ENCODE assay signal across 3 cellular contexts in the genomic region with DNA sequence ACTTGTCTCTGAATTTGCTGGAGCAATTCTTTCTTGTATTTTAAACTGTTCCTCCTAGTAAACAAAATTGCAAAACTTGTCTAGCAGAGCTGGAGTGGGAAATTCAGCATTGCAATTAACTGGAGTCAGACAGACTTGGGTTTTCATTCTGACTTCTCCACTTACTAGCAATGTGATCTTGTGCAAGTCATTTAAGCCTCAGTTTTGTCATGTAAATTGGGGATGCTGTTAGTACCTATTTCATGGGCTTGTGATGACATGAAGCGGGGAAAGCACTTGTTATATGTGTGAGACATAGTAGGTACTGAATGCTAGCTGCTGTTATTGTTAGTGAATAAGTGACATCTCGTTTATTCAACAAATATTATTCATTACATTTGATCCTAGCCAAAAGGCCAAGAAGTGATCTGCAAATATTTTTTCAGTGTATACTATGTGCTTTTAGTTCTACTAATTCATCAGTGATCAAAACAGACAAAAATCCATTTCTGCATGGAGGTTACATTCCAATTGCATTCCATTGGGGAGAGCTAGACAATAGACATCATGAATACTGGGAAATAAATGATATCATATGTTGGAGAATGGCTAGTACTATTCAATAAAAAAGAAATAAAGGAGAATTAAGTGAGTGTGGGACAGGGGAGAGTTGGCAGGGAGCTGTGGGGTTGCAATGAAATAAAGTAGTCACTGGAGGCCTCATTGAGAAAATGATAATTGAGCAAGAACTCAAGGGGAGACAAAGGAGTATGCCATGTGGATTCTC.
TF ChIP-seq lines count a peak whose summit lies in the region.

No MANE protein-coding gene starts in this region.

TF ChIP-seq in Ishikawa, 13 proteins besides CTCF, POLR2A, EP300 and RAD21:
- TF ChIP-seq TEAD4 (IDR thresholded peaks at IDR 0.05): peak; percentile 28; the same call in 1 of the 2 replicates
- no peak for TF ChIP-seq ZBTB7A (IDR thresholded peaks at IDR 0.05; ENCODE audit: low read depth)
- TF ChIP-seq, protein P1, sequence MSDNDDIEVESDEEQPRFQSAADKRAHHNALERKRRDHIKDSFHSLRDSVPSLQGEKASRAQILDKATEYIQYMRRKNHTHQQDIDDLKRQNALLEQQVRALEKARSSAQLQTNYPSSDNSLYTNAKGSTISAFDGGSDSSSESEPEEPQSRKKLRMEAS (IDR thresholded peaks at IDR 0.05): no peak

TF ChIP-seq in H1, 55 proteins besides CTCF, POLR2A, EP300 and RAD21:
- no peak for TF ChIP-seq SRF (IDR thresholded peaks at IDR 0.05; ENCODE audit: low read depth, low read length)
- TF ChIP-seq CEBPB (IDR thresholded peaks at IDR 0.05; ENCODE audit: low read depth, low read length): 0 out of 2 replicates have a peak, but pooled peaks have one; percentile 30

TF ChIP-seq in HepG2, 621 proteins besides CTCF, POLR2A, EP300 and RAD21:
- TF ChIP-seq SSRP1 (CRISPR knock-in tag; IDR thresholded peaks at IDR 0.05) (no peak), TBX3 (IDR thresholded peaks at IDR 0.05; ENCODE audit: borderline replicate concordance) (no peak), DMAP1 (CRISPR knock-in tag; IDR thresholded peaks at IDR 0.05) (no peak), RBFOX2 (IDR thresholded peaks at IDR 0.05; ENCODE audit: low read depth, low read length) (no peak), ZNF547 (CRISPR knock-in tag; IDR thresholded peaks at IDR 0.05) (no peak), ZNF549 (CRISPR knock-in tag; IDR thresholded peaks at IDR 0.05) (no peak), GTF3A (CRISPR knock-in tag; conservative IDR thresholded peaks at IDR 0.05) (no peak), CBFB (CRISPR knock-in tag; IDR thresholded peaks at IDR 0.05) (no peak), ZBTB8A (CRISPR knock-in tag; IDR thresholded peaks at IDR 0.05; ENCODE audit: borderline replicate concordance, low read depth) (no peak)
- TF ChIP-seq, protein P2, sequence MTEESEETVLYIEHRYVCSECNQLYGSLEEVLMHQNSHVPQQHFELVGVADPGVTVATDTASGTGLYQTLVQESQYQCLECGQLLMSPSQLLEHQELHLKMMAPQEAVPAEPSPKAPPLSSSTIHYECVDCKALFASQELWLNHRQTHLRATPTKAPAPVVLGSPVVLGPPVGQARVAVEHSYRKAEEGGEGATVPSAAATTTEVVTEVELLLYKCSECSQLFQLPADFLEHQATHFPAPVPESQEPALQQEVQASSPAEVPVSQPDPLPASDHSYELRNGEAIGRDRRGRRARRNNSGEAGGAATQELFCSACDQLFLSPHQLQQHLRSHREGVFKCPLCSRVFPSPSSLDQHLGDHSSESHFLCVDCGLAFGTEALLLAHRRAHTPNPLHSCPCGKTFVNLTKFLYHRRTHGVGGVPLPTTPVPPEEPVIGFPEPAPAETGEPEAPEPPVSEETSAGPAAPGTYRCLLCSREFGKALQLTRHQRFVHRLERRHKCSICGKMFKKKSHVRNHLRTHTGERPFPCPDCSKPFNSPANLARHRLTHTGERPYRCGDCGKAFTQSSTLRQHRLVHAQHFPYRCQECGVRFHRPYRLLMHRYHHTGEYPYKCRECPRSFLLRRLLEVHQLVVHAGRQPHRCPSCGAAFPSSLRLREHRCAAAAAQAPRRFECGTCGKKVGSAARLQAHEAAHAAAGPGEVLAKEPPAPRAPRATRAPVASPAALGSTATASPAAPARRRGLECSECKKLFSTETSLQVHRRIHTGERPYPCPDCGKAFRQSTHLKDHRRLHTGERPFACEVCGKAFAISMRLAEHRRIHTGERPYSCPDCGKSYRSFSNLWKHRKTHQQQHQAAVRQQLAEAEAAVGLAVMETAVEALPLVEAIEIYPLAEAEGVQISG (CRISPR knock-in tag; IDR thresholded peaks at IDR 0.05): no peak
- TF ChIP-seq, protein P3, sequence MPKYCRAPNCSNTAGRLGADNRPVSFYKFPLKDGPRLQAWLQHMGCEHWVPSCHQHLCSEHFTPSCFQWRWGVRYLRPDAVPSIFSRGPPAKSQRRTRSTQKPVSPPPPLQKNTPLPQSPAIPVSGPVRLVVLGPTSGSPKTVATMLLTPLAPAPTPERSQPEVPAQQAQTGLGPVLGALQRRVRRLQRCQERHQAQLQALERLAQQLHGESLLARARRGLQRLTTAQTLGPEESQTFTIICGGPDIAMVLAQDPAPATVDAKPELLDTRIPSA (CRISPR knock-in tag; IDR thresholded peaks at IDR 0.05; ENCODE audit: borderline replicate concordance): no peak
- TF ChIP-seq, protein P4, sequence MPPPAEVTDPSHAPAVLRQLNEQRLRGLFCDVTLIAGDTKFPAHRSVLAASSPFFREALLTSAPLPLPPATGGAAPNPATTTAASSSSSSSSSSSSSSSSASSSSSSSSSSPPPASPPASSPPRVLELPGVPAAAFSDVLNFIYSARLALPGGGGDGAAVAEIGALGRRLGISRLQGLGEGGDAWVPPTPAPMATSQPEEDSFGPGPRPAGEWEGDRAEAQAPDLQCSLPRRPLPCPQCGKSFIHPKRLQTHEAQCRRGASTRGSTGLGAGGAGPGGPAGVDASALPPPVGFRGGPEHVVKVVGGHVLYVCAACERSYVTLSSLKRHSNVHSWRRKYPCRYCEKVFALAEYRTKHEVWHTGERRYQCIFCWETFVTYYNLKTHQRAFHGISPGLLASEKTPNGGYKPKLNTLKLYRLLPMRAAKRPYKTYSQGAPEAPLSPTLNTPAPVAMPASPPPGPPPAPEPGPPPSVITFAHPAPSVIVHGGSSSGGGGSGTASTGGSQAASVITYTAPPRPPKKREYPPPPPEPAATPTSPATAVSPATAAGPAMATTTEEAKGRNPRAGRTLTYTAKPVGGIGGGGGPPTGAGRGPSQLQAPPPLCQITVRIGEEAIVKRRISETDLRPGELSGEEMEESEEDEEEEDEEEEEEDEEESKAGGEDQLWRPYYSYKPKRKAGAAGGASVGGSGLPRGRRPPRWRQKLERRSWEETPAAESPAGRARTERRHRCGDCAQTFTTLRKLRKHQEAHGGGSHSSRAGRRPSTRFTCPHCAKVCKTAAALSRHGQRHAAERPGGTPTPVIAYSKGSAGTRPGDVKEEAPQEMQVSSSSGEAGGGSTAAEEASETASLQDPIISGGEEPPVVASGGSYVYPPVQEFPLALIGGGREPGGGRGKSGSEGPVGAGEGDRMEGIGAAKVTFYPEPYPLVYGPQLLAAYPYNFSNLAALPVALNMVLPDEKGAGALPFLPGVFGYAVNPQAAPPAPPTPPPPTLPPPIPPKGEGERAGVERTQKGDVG (CRISPR knock-in tag; IDR thresholded peaks at IDR 0.05; ENCODE audit: borderline replicate concordance): no peak
- TF ChIP-seq, protein P5, sequence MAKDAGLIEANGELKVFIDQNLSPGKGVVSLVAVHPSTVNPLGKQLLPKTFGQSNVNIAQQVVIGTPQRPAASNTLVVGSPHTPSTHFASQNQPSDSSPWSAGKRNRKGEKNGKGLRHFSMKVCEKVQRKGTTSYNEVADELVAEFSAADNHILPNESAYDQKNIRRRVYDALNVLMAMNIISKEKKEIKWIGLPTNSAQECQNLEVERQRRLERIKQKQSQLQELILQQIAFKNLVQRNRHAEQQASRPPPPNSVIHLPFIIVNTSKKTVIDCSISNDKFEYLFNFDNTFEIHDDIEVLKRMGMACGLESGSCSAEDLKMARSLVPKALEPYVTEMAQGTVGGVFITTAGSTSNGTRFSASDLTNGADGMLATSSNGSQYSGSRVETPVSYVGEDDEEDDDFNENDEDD (CRISPR knock-in tag; IDR thresholded peaks at IDR 0.05; ENCODE audit: borderline replicate concordance): no peak
